ENCODE assay signal across 16 cellular contexts in genomic region chr14:32720927-32721326, GRCh38.
A peak's percentile ranks its signal among the peaks of the same experiment; 100 is the strongest.
DNase-seq lines count a peak whose midpoint lies in the region; ATAC-seq and TF ChIP-seq lines count a peak whose summit lies in the region.
"Had no signal": no experiment of that assay in that cellular context is flagged by ENCODE, and none has a peak within 500 bp of the region (broad histone marks: within the 10 kb centered on the region; RNA-seq: fewer than 3 reads in every experiment).

No MANE protein-coding gene starts in this region.

- peaks cover 27% of the 10 kb centered on the region for H3K4me1 ChIP-seq in GM23248 (ENCODE audit: insufficient read depth)

- H3K79me2 ChIP-seq in GM23248 (ENCODE audit: insufficient read depth) = no peaks in the 10 kb centered on the region

- in situ Hi-C loops in GM23248 (cut with MboI) = loop anchor here (25.0 kb wide), 1 partner anchor 1066 kb away; no protein-coding TSS in a partner anchor

- 67% methylated on average over 2 of the region's 2 CpGs for WGBS in GM23248 (ENCODE audit: low coverage in 1 of 2, low lambda C conversion rate in 2 of 2, missing lambda C conversion rate in 2 of 2), 2 experiments

- no peak overlapping the region for H3K4me3 ChIP-seq in GM23248
- H3K4me3 ChIP-seq: HAP-1 had no signal

- no peak overlapping the region for H3K4me2 ChIP-seq in GM23248 (ENCODE audit: unreplicated experiment)

- no peaks in the 10 kb centered on the region for H4K20me1 ChIP-seq in GM23248 (ENCODE audit: insufficient read depth)

- H3K36me3 Mint-ChIP-seq in CD14-positive monocyte = no peaks in the 10 kb centered on the region

- no peak for TF ChIP-seq CTCF in CD14-positive monocyte (IDR thresholded peaks at IDR 0.05)

- H3K27me3 Mint-ChIP-seq in CD14-positive monocyte (ENCODE audit: low read depth in 3 of 3) = peaks cover 0 to 5% (median 3%) of the 10 kb centered on the region in 3 donors
- H3K27me3 Mint-ChIP-seq: B cell; CD4-positive, alpha-beta T cell had no signal

- H3K27ac Mint-ChIP-seq in CD14-positive monocyte = no peak overlapping the region
- H3K27ac Mint-ChIP-seq: B cell; CD4-positive, alpha-beta T cell had no signal

- intact Hi-C loops in CD14-positive monocyte (cut with micrococcal nuclease) = no loop called here

- no peaks in the 10 kb centered on the region for H3K27me3 ChIP-seq in GM23248 (replicated peaks; ENCODE audit: insufficient read depth)

- H3K9me3 Mint-ChIP-seq in CD14-positive monocyte = peaks cover 0 to 2% (median 0%) of the 10 kb centered on the region in 7 donors
- H3K9me3 Mint-ChIP-seq: CD4-positive, alpha-beta T cell had no signal

- H3K4me1 Mint-ChIP-seq in CD14-positive monocyte = peaks cover 13% of the 10 kb centered on the region
- H3K4me1 Mint-ChIP-seq: B cell had no signal

- no peak overlapping the region for H2AFZ ChIP-seq in GM23248

- H3K27ac ChIP-seq in GM23248 = no peak overlapping the region

- peak; percentile 69 for ATAC-seq in SK-N-SH treated with all-trans-retinoic acid at 6 μM for 48 hours

- H3K9me3 ChIP-seq in GM23248 (ENCODE audit: low read depth) = no peaks in the 10 kb centered on the region
- H3K9me3 ChIP-seq: HAP-1 had no signal

- H3K4me3 Mint-ChIP-seq in CD14-positive monocyte = no peak overlapping the region
- H3K4me3 Mint-ChIP-seq: B cell; CD4-positive, alpha-beta T cell had no signal

- no peak overlapping the region for H3K9ac ChIP-seq in GM23248

- H3F3A ChIP-seq in GM23248 (ENCODE audit: insufficient read depth) = peaks cover 13% of the 10 kb centered on the region; the same call in 1 of the 2 replicates

- H3K9me2 ChIP-seq in GM23248 (ENCODE audit: insufficient read depth) = no peaks in the 10 kb centered on the region

- no peaks in the 10 kb centered on the region for H3K36me3 ChIP-seq in GM23248 (ENCODE audit: low read depth)
- H3K36me3 ChIP-seq: HAP-1 had no signal

- DNase-seq in Daoy (ENCODE audit: low read depth) (peak; percentile 3), GM23248 (peak; percentile 61), fibroblast of peridontal ligament (ENCODE audit: extremely low read depth) (peak; percentile 48), CD14-positive monocyte (ENCODE audit: low spot score) (no peak), foreskin melanocyte (no peak), NCI-H2107 treated with DMSO at 0.1 percent for 48 hours (lab: John Stamatoyannopoulos, UW; ENCODE audit: unreplicated experiment) (no peak)
- no peak for DNase-seq in activated T-cell treated with anti-CD3 and anti-CD28 coated beads, Interleukin-2, amount 50 U/mL, for 1 hour
- DNase-seq: Calu3; CD4-positive, alpha-beta T cell; DMS53; NCI-H1105 treated with DMSO at 0.1 percent for 48 hours; NCI-H187; NCI-H446 had no signal

TF ChIP-seq in SK-N-SH treated with all-trans-retinoic acid at 6 μM for 48 hours, 23 proteins besides CTCF, POLR2A, EP300 and RAD21:
- TF ChIP-seq CSRNP3 (CRISPR knock-in tag; IDR thresholded peaks at IDR 0.05) (no peak), ZC3H10 (CRISPR knock-in tag; IDR thresholded peaks at IDR 0.05) (no peak), BACH2 (CRISPR knock-in tag; IDR thresholded peaks at IDR 0.05; ENCODE audit: borderline replicate concordance) (no peak), ESRRG (CRISPR knock-in tag; IDR thresholded peaks at IDR 0.05) (no peak), ISL1 (CRISPR knock-in tag; IDR thresholded peaks at IDR 0.05) (peak; percentile 87), PATZ1 (CRISPR knock-in tag; IDR thresholded peaks at IDR 0.05; ENCODE audit: borderline replicate concordance) (no peak), ZNF70 (CRISPR knock-in tag; IDR thresholded peaks at IDR 0.05) (no peak), ZFP30 (CRISPR knock-in tag; IDR thresholded peaks at IDR 0.05) (no peak), TSHZ2 (CRISPR knock-in tag; IDR thresholded peaks at IDR 0.05) (no peak), TCF4 (CRISPR knock-in tag; IDR thresholded peaks at IDR 0.05; ENCODE audit: borderline replicate concordance) (no peak), ARNTL (CRISPR knock-in tag; IDR thresholded peaks at IDR 0.05; ENCODE audit: borderline replicate concordance, low read depth) (no peak), CREB5 (CRISPR knock-in tag; IDR thresholded peaks at IDR 0.05; ENCODE audit: low read depth) (peak; percentile 83), CSDC2 (CRISPR knock-in tag; IDR thresholded peaks at IDR 0.05) (no peak)
TF ChIP-seq in SK-N-SH treated with all-trans-retinoic acid at 6 μM for 48 hours: peak in this region for 2.

Comparison
In these comparisons a context has a peak if more than half of its experiments do, and no peak if none do; other contexts are left out.
1. DNase-seq: peak in Daoy (single experiment), GM23248 (single experiment) and fibroblast of peridontal ligament (single experiment); none in CD14-positive monocyte (single experiment), foreskin melanocyte (single experiment), NCI-H2107 treated with DMSO at 0.1 percent for 48 hours (single experiment) and activated T-cell treated with anti-CD3 and anti-CD28 coated beads, Interleukin-2, amount 50 U/mL, for 1 hour (single experiment).